ENCODE assay signal across 1 cellular context in genomic region chr19:11380653-11381534, GRCh38.
TF ChIP-seq lines count a peak whose summit lies in the region.

No MANE protein-coding gene starts in this region.

TF ChIP-seq in HepG2, 621 proteins besides CTCF, POLR2A, EP300 and RAD21 (continued from another document and continues in another):
- no peak for TF ChIP-seq ZNF510 (CRISPR knock-in tag; IDR thresholded peaks at IDR 0.05; ENCODE audit: low read depth)
- no peak for TF ChIP-seq MATR3 (CRISPR knock-in tag; IDR thresholded peaks at IDR 0.05)
- no peak for TF ChIP-seq HNF4A (CRISPR knock-in tag; IDR thresholded peaks at IDR 0.05)
- TF ChIP-seq, protein P1, sequence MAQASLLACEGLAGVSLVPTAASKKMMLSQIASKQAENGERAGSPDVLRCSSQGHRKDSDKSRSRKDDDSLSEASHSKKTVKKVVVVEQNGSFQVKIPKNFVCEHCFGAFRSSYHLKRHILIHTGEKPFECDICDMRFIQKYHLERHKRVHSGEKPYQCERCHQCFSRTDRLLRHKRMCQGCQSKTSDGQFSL (CRISPR knock-in tag; IDR thresholded peaks at IDR 0.05): 0 out of 2 replicates have a peak, but pooled peaks have one; percentile 16
- no peak for TF ChIP-seq CREB3 (CRISPR knock-in tag; IDR thresholded peaks at IDR 0.05)
- TF ChIP-seq ZNF572 (CRISPR knock-in tag; IDR thresholded peaks at IDR 0.05): 0 out of 2 replicates have a peak, but pooled peaks have one; percentile 73
- no peak for TF ChIP-seq ZBTB14 (CRISPR knock-in tag; IDR thresholded peaks at IDR 0.05)
- peak; percentile 73 for TF ChIP-seq ZFX (CRISPR knock-in tag; IDR thresholded peaks at IDR 0.05; ENCODE audit: low read depth)
- peak; percentile 75 for TF ChIP-seq POLR2AphosphoS5 (IDR thresholded peaks at IDR 0.05; ENCODE audit: low read depth, low read length)
- no peak for TF ChIP-seq ONECUT2 (CRISPR knock-in tag; IDR thresholded peaks at IDR 0.05)
- peak; percentile 62; the same call in 1 of the 2 replicates for TF ChIP-seq ZNF891 (CRISPR knock-in tag; IDR thresholded peaks at IDR 0.05)
- peak; percentile 64 for TF ChIP-seq ELF3 (CRISPR knock-in tag; IDR thresholded peaks at IDR 0.05)
- TF ChIP-seq ZNF484 (CRISPR knock-in tag; IDR thresholded peaks at IDR 0.05; ENCODE audit: borderline replicate concordance, low read depth): no peak
- TF ChIP-seq MBD4 (IDR thresholded peaks at IDR 0.05; ENCODE audit: borderline replicate concordance, low read length): no peak
- TF ChIP-seq ZNF615 (CRISPR knock-in tag; IDR thresholded peaks at IDR 0.05; ENCODE audit: borderline replicate concordance): no peak
- peak; percentile 65 for TF ChIP-seq ASH2L (IDR thresholded peaks at IDR 0.05; ENCODE audit: insufficient read length, low read depth, low read length)
- no peak for TF ChIP-seq ZNF333 (CRISPR knock-in tag; IDR thresholded peaks at IDR 0.05; ENCODE audit: borderline replicate concordance)
- peak; percentile 82 for TF ChIP-seq THAP11 (CRISPR knock-in tag; IDR thresholded peaks at IDR 0.05)
- 0 out of 2 replicates have a peak, but pooled peaks have one; percentile 8 for TF ChIP-seq MXD1 (CRISPR knock-in tag; IDR thresholded peaks at IDR 0.05)
- TF ChIP-seq ZNF451 (CRISPR knock-in tag; IDR thresholded peaks at IDR 0.05): 0 out of 2 replicates have a peak, but pooled peaks have one; percentile 54
- peak; percentile 29; the same call in 1 of the 2 replicates for TF ChIP-seq TFAP4 (IDR thresholded peaks at IDR 0.05; ENCODE audit: borderline replicate concordance, low read depth)
- peak; percentile 71 for TF ChIP-seq YY1 (IDR thresholded peaks at IDR 0.05; ENCODE audit: insufficient read depth, insufficient replicate concordance, low read depth, low read length)
- TF ChIP-seq ZNF570 (CRISPR knock-in tag; IDR thresholded peaks at IDR 0.05; ENCODE audit: borderline replicate concordance): no peak
- TF ChIP-seq TCF12 (IDR thresholded peaks at IDR 0.05): no peak
- TF ChIP-seq TCF12 (CRISPR knock-in tag; IDR thresholded peaks at IDR 0.05): 0 out of 2 replicates have a peak, but pooled peaks have one; percentile 34
- peak; percentile 62; the same call in 1 of the 2 replicates for TF ChIP-seq MTA1 (CRISPR knock-in tag; IDR thresholded peaks at IDR 0.05; ENCODE audit: borderline replicate concordance)
- no peak for TF ChIP-seq ZSCAN12 (CRISPR knock-in tag; IDR thresholded peaks at IDR 0.05)
- TF ChIP-seq, protein P2, sequence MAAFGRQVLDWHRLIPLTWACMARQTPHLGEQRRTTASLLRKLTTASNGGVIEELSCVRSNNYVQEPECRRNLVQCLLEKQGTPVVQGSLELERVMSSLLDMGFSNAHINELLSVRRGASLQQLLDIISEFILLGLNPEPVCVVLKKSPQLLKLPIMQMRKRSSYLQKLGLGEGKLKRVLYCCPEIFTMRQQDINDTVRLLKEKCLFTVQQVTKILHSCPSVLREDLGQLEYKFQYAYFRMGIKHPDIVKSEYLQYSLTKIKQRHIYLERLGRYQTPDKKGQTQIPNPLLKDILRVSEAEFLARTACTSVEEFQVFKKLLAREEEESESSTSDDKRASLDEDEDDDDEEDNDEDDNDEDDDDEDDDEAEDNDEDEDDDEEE (CRISPR knock-in tag; IDR thresholded peaks at IDR 0.05): no peak
- peak; percentile 45; the same call in 1 of the 2 replicates for TF ChIP-seq ELF1 (CRISPR knock-in tag; IDR thresholded peaks at IDR 0.05)
- no peak for TF ChIP-seq FOXA1 (IDR thresholded peaks at IDR 0.05)
- TF ChIP-seq FOXA1 (CRISPR knock-in tag; IDR thresholded peaks at IDR 0.05): 0 out of 2 replicates have a peak, but pooled peaks have one; percentile 6
- 0 out of 2 replicates have a peak, but pooled peaks have one; percentile 47 for TF ChIP-seq ZNF12 (CRISPR knock-in tag; IDR thresholded peaks at IDR 0.05)
- no peak for TF ChIP-seq ZNF33A (CRISPR knock-in tag; IDR thresholded peaks at IDR 0.05; ENCODE audit: borderline replicate concordance)
- no peak for TF ChIP-seq NCOA1 (CRISPR knock-in tag; IDR thresholded peaks at IDR 0.05)
- TF ChIP-seq, protein P3, sequence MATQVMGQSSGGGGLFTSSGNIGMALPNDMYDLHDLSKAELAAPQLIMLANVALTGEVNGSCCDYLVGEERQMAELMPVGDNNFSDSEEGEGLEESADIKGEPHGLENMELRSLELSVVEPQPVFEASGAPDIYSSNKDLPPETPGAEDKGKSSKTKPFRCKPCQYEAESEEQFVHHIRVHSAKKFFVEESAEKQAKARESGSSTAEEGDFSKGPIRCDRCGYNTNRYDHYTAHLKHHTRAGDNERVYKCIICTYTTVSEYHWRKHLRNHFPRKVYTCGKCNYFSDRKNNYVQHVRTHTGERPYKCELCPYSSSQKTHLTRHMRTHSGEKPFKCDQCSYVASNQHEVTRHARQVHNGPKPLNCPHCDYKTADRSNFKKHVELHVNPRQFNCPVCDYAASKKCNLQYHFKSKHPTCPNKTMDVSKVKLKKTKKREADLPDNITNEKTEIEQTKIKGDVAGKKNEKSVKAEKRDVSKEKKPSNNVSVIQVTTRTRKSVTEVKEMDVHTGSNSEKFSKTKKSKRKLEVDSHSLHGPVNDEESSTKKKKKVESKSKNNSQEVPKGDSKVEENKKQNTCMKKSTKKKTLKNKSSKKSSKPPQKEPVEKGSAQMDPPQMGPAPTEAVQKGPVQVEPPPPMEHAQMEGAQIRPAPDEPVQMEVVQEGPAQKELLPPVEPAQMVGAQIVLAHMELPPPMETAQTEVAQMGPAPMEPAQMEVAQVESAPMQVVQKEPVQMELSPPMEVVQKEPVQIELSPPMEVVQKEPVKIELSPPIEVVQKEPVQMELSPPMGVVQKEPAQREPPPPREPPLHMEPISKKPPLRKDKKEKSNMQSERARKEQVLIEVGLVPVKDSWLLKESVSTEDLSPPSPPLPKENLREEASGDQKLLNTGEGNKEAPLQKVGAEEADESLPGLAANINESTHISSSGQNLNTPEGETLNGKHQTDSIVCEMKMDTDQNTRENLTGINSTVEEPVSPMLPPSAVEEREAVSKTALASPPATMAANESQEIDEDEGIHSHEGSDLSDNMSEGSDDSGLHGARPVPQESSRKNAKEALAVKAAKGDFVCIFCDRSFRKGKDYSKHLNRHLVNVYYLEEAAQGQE (IDR thresholded peaks at IDR 0.05; ENCODE audit: borderline replicate concordance in 1 of 2, low read depth in 1 of 2, low read length in 2 of 2): peak in 1 of 2 experiments; percentile 18; a peak in 1 of 4 replicates
- peak; percentile 79 for TF ChIP-seq POLR2G (IDR thresholded peaks at IDR 0.05; ENCODE audit: low read depth, low read length)
- TF ChIP-seq ZNF552 (CRISPR knock-in tag; IDR thresholded peaks at IDR 0.05; ENCODE audit: borderline replicate concordance): no peak
- TF ChIP-seq NONO (IDR thresholded peaks at IDR 0.05): no peak
- TF ChIP-seq NONO (CRISPR knock-in tag; conservative IDR thresholded peaks at IDR 0.05): peak; percentile 78; the same call in 1 of the 2 replicates
- no peak for TF ChIP-seq ZNF709 (CRISPR knock-in tag; IDR thresholded peaks at IDR 0.05)
- TF ChIP-seq KMT2A (CRISPR knock-in tag; IDR thresholded peaks at IDR 0.05): 0 out of 2 replicates have a peak, but pooled peaks have one; percentile 69
- TF ChIP-seq MBNL3 (CRISPR knock-in tag; conservative IDR thresholded peaks at IDR 0.05): no peak
- TF ChIP-seq, protein P4, sequence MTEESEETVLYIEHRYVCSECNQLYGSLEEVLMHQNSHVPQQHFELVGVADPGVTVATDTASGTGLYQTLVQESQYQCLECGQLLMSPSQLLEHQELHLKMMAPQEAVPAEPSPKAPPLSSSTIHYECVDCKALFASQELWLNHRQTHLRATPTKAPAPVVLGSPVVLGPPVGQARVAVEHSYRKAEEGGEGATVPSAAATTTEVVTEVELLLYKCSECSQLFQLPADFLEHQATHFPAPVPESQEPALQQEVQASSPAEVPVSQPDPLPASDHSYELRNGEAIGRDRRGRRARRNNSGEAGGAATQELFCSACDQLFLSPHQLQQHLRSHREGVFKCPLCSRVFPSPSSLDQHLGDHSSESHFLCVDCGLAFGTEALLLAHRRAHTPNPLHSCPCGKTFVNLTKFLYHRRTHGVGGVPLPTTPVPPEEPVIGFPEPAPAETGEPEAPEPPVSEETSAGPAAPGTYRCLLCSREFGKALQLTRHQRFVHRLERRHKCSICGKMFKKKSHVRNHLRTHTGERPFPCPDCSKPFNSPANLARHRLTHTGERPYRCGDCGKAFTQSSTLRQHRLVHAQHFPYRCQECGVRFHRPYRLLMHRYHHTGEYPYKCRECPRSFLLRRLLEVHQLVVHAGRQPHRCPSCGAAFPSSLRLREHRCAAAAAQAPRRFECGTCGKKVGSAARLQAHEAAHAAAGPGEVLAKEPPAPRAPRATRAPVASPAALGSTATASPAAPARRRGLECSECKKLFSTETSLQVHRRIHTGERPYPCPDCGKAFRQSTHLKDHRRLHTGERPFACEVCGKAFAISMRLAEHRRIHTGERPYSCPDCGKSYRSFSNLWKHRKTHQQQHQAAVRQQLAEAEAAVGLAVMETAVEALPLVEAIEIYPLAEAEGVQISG (CRISPR knock-in tag; IDR thresholded peaks at IDR 0.05): peak; percentile 76
- no peak for TF ChIP-seq ZNF3 (CRISPR knock-in tag; IDR thresholded peaks at IDR 0.05)
- TF ChIP-seq NKX3-1 (CRISPR knock-in tag; IDR thresholded peaks at IDR 0.05): no peak
- no peak for TF ChIP-seq ZNF205 (CRISPR knock-in tag; IDR thresholded peaks at IDR 0.05)
- TF ChIP-seq KDM1A (CRISPR knock-in tag; IDR thresholded peaks at IDR 0.05): no peak
- peak; percentile 78 for TF ChIP-seq CREM (IDR thresholded peaks at IDR 0.05)
- peak; percentile 43; the same call in 1 of the 2 replicates for TF ChIP-seq CREM (CRISPR knock-in tag; IDR thresholded peaks at IDR 0.05)
- TF ChIP-seq U2AF2 (IDR thresholded peaks at IDR 0.05; ENCODE audit: low read depth, low read length): no peak
- no peak for TF ChIP-seq TOE1 (CRISPR knock-in tag; IDR thresholded peaks at IDR 0.05)
- TF ChIP-seq TEAD3 (CRISPR knock-in tag; optimal IDR thresholded peaks at IDR 0.05; ENCODE audit: borderline replicate concordance): peak; percentile 59
- TF ChIP-seq GPN1 (CRISPR knock-in tag; IDR thresholded peaks at IDR 0.05; ENCODE audit: borderline replicate concordance): no peak
- TF ChIP-seq ZNF768 (CRISPR knock-in tag; IDR thresholded peaks at IDR 0.05): peak; percentile 95
- TF ChIP-seq ZGPAT (CRISPR knock-in tag; IDR thresholded peaks at IDR 0.05): peak; percentile 79
- TF ChIP-seq PAF1 (CRISPR knock-in tag; IDR thresholded peaks at IDR 0.05): no peak
- no peak; the same call in 1 of the 2 replicates for TF ChIP-seq ZNF839 (CRISPR knock-in tag; IDR thresholded peaks at IDR 0.05; ENCODE audit: borderline replicate concordance)
- TF ChIP-seq, protein P5, sequence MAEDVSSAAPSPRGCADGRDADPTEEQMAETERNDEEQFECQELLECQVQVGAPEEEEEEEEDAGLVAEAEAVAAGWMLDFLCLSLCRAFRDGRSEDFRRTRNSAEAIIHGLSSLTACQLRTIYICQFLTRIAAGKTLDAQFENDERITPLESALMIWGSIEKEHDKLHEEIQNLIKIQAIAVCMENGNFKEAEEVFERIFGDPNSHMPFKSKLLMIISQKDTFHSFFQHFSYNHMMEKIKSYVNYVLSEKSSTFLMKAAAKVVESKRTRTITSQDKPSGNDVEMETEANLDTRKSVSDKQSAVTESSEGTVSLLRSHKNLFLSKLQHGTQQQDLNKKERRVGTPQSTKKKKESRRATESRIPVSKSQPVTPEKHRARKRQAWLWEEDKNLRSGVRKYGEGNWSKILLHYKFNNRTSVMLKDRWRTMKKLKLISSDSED (CRISPR knock-in tag; IDR thresholded peaks at IDR 0.05): no peak
